Comparison of ENCODE assay signal across 23 cellular contexts in genomic region chr5:115392611-115393010, GRCh38.
DNase-seq lines count a peak whose midpoint lies in the region; ATAC-seq, FAIRE-seq and TF ChIP-seq lines count a peak whose summit lies in the region.
"Had no signal": no experiment of that assay in that cellular context is flagged by ENCODE, and none has a peak within 500 bp of the region (broad histone marks: within the 10 kb centered on the region; RNA-seq: fewer than 3 reads in every experiment).

No MANE protein-coding gene starts in this region.

- no peaks in the 10 kb centered on the region; a peak in 2 of 4 replicates for H3K4me1 ChIP-seq in SK-N-SH (ENCODE audit: control insufficient read depth in 1 of 2, insufficient read depth in 2 of 2, low read depth in 1 of 2, low read length in 1 of 2)
- no peaks in the 10 kb centered on the region for H3K4me1 ChIP-seq in aorta (ENCODE audit: control insufficient read depth in 1 of 2, insufficient read depth in 2 of 2, low read length in 2 of 2)
- H3K4me1 ChIP-seq in small intestine (ENCODE audit: control insufficient read depth in 2 of 2, insufficient read depth in 1 of 2, low read depth in 1 of 2, low read length in 1 of 2): no peaks in the 10 kb centered on the region
- H3K4me1 ChIP-seq: BLaER1, HAP-1 had no signal

- POLR2A ChIA-PET in SK-N-SH (lab: Yijun Ruan, JAX): interaction anchor here (0.5 to 0.7 kb wide), 2 partner anchors 34 to 190 kb away, joined by 3 to 5 read pairs; no protein-coding TSS in a partner anchor

- ATAC-seq in aorta (ENCODE audit: low FRiP score): peak; percentile 21

- no peak overlapping the region for H3K27ac ChIP-seq in SK-N-SH (ENCODE audit: low read depth in 2 of 2, low read length in 1 of 2)
- H3K27ac ChIP-seq in aorta (ENCODE audit: low read depth in 1 of 2, low read length in 2 of 2): no peak overlapping the region
- no peak overlapping the region for H3K27ac ChIP-seq in small intestine (ENCODE audit: low read depth in 1 of 2, low read length in 1 of 2)
- H3K27ac ChIP-seq: BLaER1, HL-60, Peyer's patch had no signal

- H3K9ac ChIP-seq in SK-N-SH: no peak overlapping the region
- H3K9ac ChIP-seq: BLaER1 had no signal

- no peaks in the 10 kb centered on the region for H3K9me2 ChIP-seq in SK-N-SH

- no peak for FAIRE-seq in small intestine (lab: Jason Lieb, UNC)
- FAIRE-seq: HTR-8/SVneo had no signal

- intact Hi-C loops in aorta (cut with DNase I): no loop called here

- 12% methylated on average over 1 of the region's 1 CpG for WGBS in SK-N-SH (ENCODE audit: low lambda C conversion rate)
- WGBS in aorta, 2 donors: 75 to 79% methylated on average over 1 of the region's 1 CpG
- WGBS in small intestine, 3 donors: 57 to 86% (median 81%) methylated on average over 1 of the region's 1 CpG

- H3K9me3 ChIP-seq in SK-N-SH: no peaks in the 10 kb centered on the region
- no peaks in the 10 kb centered on the region for H3K9me3 ChIP-seq in aorta (ENCODE audit: control insufficient read depth, low read length)
- H3K9me3 ChIP-seq in small intestine (ENCODE audit: control insufficient read depth, low read depth): no peaks in the 10 kb centered on the region
- H3K9me3 ChIP-seq: HAP-1, MG63, Peyer's patch had no signal

- no peak overlapping the region for H3K4me2 ChIP-seq in SK-N-SH
- H3K4me2 ChIP-seq: BLaER1 had no signal

- H3K36me3 ChIP-seq in SK-N-SH (replicated peaks in 1 of 2; ENCODE audit: control insufficient read depth in 1 of 2, insufficient read depth in 2 of 2, low read length in 1 of 2) (no peaks in the 10 kb centered on the region), aorta (ENCODE audit: control insufficient read depth in 1 of 2, insufficient read depth in 2 of 2, low read length in 1 of 2) (no peaks in the 10 kb centered on the region), small intestine (ENCODE audit: control insufficient read depth in 2 of 2, insufficient read depth in 2 of 2, low read length in 2 of 2) (no peaks in the 10 kb centered on the region)
- H3K36me3 ChIP-seq: BLaER1, HAP-1, MG63, Peyer's patch had no signal

- DNase-seq in EL (peak; percentile 58), SK-N-SH (no peak), fibroblast of mammary gland (ENCODE audit: low read depth) (peak; percentile 76), aorta (no peak), NCI-H2171 treated with DMSO at 0.1 percent for 48 hours (lab: John Stamatoyannopoulos, UW) (no peak), small intestine (no peak), activated T-cell treated with anti-CD3 and anti-CD28 coated beads for 4 hours (no peak)
- no peak for DNase-seq in activated naive CD4-positive, alpha-beta T cell treated with Interleukin-2 at 50 U/mL for 16 hours
- DNase-seq: ACHN; CD4-positive, alpha-beta memory T cell; DMS153; Karpas-422; MG63; NCI-H1092; NCI-H1436 treated with DMSO at 0.1 percent for 48 hours; NCI-H2029; NCI-H2171; NCI-H446; Peyer's patch had no signal

- H2AFZ ChIP-seq in SK-N-SH (ENCODE audit: low read depth): no peak overlapping the region

- CTCF ChIA-PET in SK-N-SH (lab: Yijun Ruan, JAX): no interaction called here

- TF ChIP-seq CTCF in SK-N-SH (IDR thresholded peaks at IDR 0.05) (no peak), fibroblast of mammary gland (conservative IDR thresholded peaks at IDR 0.05; ENCODE audit: control insufficient read depth, insufficient read depth, low read depth, low read length) (no peak)

- no peak for TF ChIP-seq EP300 in SK-N-SH (IDR thresholded peaks at IDR 0.05; ENCODE audit: borderline replicate concordance in 1 of 2, low read depth in 1 of 2, low read length in 1 of 2)

- H4K20me1 ChIP-seq in SK-N-SH (ENCODE audit: insufficient read depth): no peaks in the 10 kb centered on the region
- H4K20me1 ChIP-seq: BLaER1 had no signal

- no peaks in the 10 kb centered on the region for H3K79me2 ChIP-seq in SK-N-SH (ENCODE audit: insufficient read depth)

- H3F3A ChIP-seq in SK-N-SH (replicated peaks; ENCODE audit: insufficient read depth): peaks cover 13% of the 10 kb centered on the region

- no peak for TF ChIP-seq RAD21 in SK-N-SH (IDR thresholded peaks at IDR 0.05; ENCODE audit: low read length)

- no peak overlapping the region for H3K4me3 ChIP-seq in SK-N-SH (ENCODE audit: low read depth in 2 of 2, low read length in 1 of 2)
- no peak overlapping the region for H3K4me3 ChIP-seq in fibroblast of mammary gland (ENCODE audit: control insufficient read depth, low read depth, low read length)
- no peak overlapping the region for H3K4me3 ChIP-seq in aorta (ENCODE audit: low read length in 2 of 2)
- no peak overlapping the region for H3K4me3 ChIP-seq in small intestine (ENCODE audit: low read depth in 1 of 2, low read length in 2 of 2)
- H3K4me3 ChIP-seq: BLaER1, HAP-1, MG63, Peyer's patch had no signal

- H3K27me3 ChIP-seq in SK-N-SH (ENCODE audit: insufficient read depth) (no peaks in the 10 kb centered on the region), aorta (ENCODE audit: control insufficient read depth in 1 of 2, insufficient read depth in 2 of 2, low read length in 1 of 2) (no peaks in the 10 kb centered on the region), small intestine (ENCODE audit: control insufficient read depth in 2 of 2, insufficient read depth in 2 of 2, low read length in 2 of 2) (no peaks in the 10 kb centered on the region)
- H3K27me3 ChIP-seq: BLaER1, MG63, Peyer's patch had no signal

TF ChIP-seq in SK-N-SH, 30 proteins besides CTCF, POLR2A, EP300 and RAD21:
- TF ChIP-seq EZH2phosphoT487 (IDR thresholded peaks at IDR 0.05; ENCODE audit: borderline replicate concordance, low read depth) (no peak), TCF12 (IDR thresholded peaks at IDR 0.05) (peak; percentile 41), MEF2A (IDR thresholded peaks at IDR 0.05; ENCODE audit: borderline replicate concordance, low read depth) (no peak)
- TF ChIP-seq, protein P1, sequence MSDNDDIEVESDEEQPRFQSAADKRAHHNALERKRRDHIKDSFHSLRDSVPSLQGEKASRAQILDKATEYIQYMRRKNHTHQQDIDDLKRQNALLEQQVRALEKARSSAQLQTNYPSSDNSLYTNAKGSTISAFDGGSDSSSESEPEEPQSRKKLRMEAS (IDR thresholded peaks at IDR 0.05; ENCODE audit: low read depth): no peak

Comparison
In these comparisons a context has a peak if more than half of its experiments do, and no peak if none do; other contexts are left out.
1. DNase-seq: peak in EL (single experiment) and fibroblast of mammary gland (single experiment); none in SK-N-SH (single experiment), aorta (0 of 2), NCI-H2171 treated with DMSO at 0.1 percent for 48 hours (single experiment), small intestine (single experiment), activated T-cell treated with anti-CD3 and anti-CD28 coated beads for 4 hours (single experiment) and activated naive CD4-positive, alpha-beta T cell treated with Interleukin-2 at 50 U/mL for 16 hours (single experiment).